ENCODE assay signal across 9 cellular contexts in genomic region chr1:27520651-27521050, GRCh38. TPM values are rescaled to one million over a fixed set of nuclear protein-coding genes. Genes with fewer than 3 reads are reported as not detected.
A peak's percentile ranks its signal among the peaks of the same experiment; 100 is the strongest.
DNase-seq lines count a peak whose midpoint lies in the region; ATAC-seq and TF ChIP-seq lines count a peak whose summit lies in the region.
"Had no signal": no experiment of that assay in that cellular context is flagged by ENCODE, and none has a peak within 500 bp of the region (broad histone marks: within the 10 kb centered on the region; RNA-seq: fewer than 3 reads in every experiment).

No MANE protein-coding gene starts in this region.

- intact Hi-C loops in tibial artery (cut with DNase I; ENCODE audit: low total_unique reads): no loop called here

- TF ChIP-seq CTCF in tibial artery (IDR thresholded peaks at IDR 0.05): no peak
- TF ChIP-seq CTCF in endothelial cell (IDR thresholded peaks at IDR 0.05; ENCODE audit: unreplicated experiment): no peak

- peaks cover 7% of the 10 kb centered on the region for H3K36me3 Mint-ChIP-seq in activated T-cell treated with anti-CD3 and anti-CD28 coated beads, Interleukin-2, amount 50 U/mL, for 24 hours (ENCODE audit: low read depth)
- H3K36me3 Mint-ChIP-seq in central memory CD8-positive, alpha-beta T cell (ENCODE audit: insufficient read depth): peaks cover 12% of the 10 kb centered on the region
- H3K36me3 Mint-ChIP-seq in endothelial cell (ENCODE audit: low read depth, unreplicated experiment): peaks cover 7% of the 10 kb centered on the region

- peak overlapping the region; percentile 92 for H3K27ac Mint-ChIP-seq in activated T-cell treated with anti-CD3 and anti-CD28 coated beads, Interleukin-2, amount 50 U/mL, for 24 hours
- peak overlapping the region; percentile 83 for H3K27ac Mint-ChIP-seq in central memory CD8-positive, alpha-beta T cell (ENCODE audit: low read depth)
- H3K27ac Mint-ChIP-seq in endothelial cell (ENCODE audit: unreplicated experiment): no peak overlapping the region

- peak overlapping the region; percentile 88 for H3K4me3 Mint-ChIP-seq in activated T-cell treated with anti-CD3 and anti-CD28 coated beads, Interleukin-2, amount 50 U/mL, for 24 hours
- no peak overlapping the region for H3K4me3 Mint-ChIP-seq in central memory CD8-positive, alpha-beta T cell
- H3K4me3 Mint-ChIP-seq in endothelial cell (ENCODE audit: unreplicated experiment): no peak overlapping the region

- H3K27me3 ChIP-seq in muscle layer of colon (ENCODE audit: control insufficient read depth in 1 of 2, insufficient read depth in 2 of 2, low read length in 2 of 2): no peaks in the 10 kb centered on the region
- no peaks in the 10 kb centered on the region for H3K27me3 ChIP-seq in tibial artery
- H3K27me3 ChIP-seq: pancreas had no signal

- H3K36me3 ChIP-seq in muscle layer of colon (ENCODE audit: insufficient read depth, low read length): no peaks in the 10 kb centered on the region
- no peaks in the 10 kb centered on the region for H3K36me3 ChIP-seq in tibial artery
- H3K36me3 ChIP-seq: pancreas had no signal

- H3K4me3 ChIP-seq in muscle layer of colon (ENCODE audit: low read depth in 1 of 2, low read length in 2 of 2) (no peak overlapping the region), tibial artery (no peak overlapping the region)
- H3K4me3 ChIP-seq: pancreas had no signal

- peak; percentile 41 for DNase-seq in activated T-cell treated with anti-CD3 and anti-CD28 coated beads, Interleukin-2, amount 50 U/mL, for 24 hours
- no peak for DNase-seq in activated T-cell treated with anti-CD3 and anti-CD28 coated beads for 4 hours
- DNase-seq in central memory CD8-positive, alpha-beta T cell (ENCODE audit: low spot score in 2 of 2): no peak
- DNase-seq in tibial artery: no peak
- no peak for DNase-seq in endothelial cell (ENCODE audit: low spot score)
- no peak for DNase-seq in activated CD4-positive, CD25-positive, alpha-beta regulatory T cell (lab: John Stamatoyannopoulos, UW)
- DNase-seq in NK-92 (lab: John Stamatoyannopoulos, UW; ENCODE audit: unreplicated experiment): no peak
- DNase-seq: pancreas had no signal

- ATAC-seq in central memory CD8-positive, alpha-beta T cell (replicated peaks; ENCODE audit: extremely low read depth, poor library complexity, severe bottlenecking): no peak

- H3K4me1 Mint-ChIP-seq in activated T-cell treated with anti-CD3 and anti-CD28 coated beads, Interleukin-2, amount 50 U/mL, for 24 hours (ENCODE audit: low read depth): peaks cover 66% of the 10 kb centered on the region
- peaks cover 54% of the 10 kb centered on the region for H3K4me1 Mint-ChIP-seq in central memory CD8-positive, alpha-beta T cell
- H3K4me1 Mint-ChIP-seq in endothelial cell (ENCODE audit: unreplicated experiment): peaks cover 49% of the 10 kb centered on the region

- H3K9me3 Mint-ChIP-seq in activated T-cell treated with anti-CD3 and anti-CD28 coated beads, Interleukin-2, amount 50 U/mL, for 24 hours: no peaks in the 10 kb centered on the region
- H3K9me3 Mint-ChIP-seq in central memory CD8-positive, alpha-beta T cell: no peaks in the 10 kb centered on the region
- H3K9me3 Mint-ChIP-seq in endothelial cell (ENCODE audit: unreplicated experiment): no peaks in the 10 kb centered on the region

- H3K9ac ChIP-seq in muscle layer of colon (ENCODE audit: low read length): no peak overlapping the region

- H3K27ac ChIP-seq in muscle layer of colon (ENCODE audit: low read depth, low read length) (peak overlapping the region; percentile 35), tibial artery (peak overlapping the region; percentile 64 to 86)
- H3K27ac ChIP-seq: pancreas had no signal

- no peaks in the 10 kb centered on the region for H3K27me3 Mint-ChIP-seq in activated T-cell treated with anti-CD3 and anti-CD28 coated beads, Interleukin-2, amount 50 U/mL, for 24 hours
- no peaks in the 10 kb centered on the region for H3K27me3 Mint-ChIP-seq in central memory CD8-positive, alpha-beta T cell
- peaks cover 15% of the 10 kb centered on the region for H3K27me3 Mint-ChIP-seq in endothelial cell (ENCODE audit: unreplicated experiment)

- H3K9me3 ChIP-seq in muscle layer of colon (ENCODE audit: low read length) (no peaks in the 10 kb centered on the region), tibial artery (no peaks in the 10 kb centered on the region)
- H3K9me3 ChIP-seq: pancreas had no signal

- H3K4me1 ChIP-seq in muscle layer of colon (ENCODE audit: insufficient read depth, low read length): peaks cover 63% of the 10 kb centered on the region
- peaks cover 8 to 66% (median 61%) of the 10 kb centered on the region in 4 donors for H3K4me1 ChIP-seq in tibial artery
- H3K4me1 ChIP-seq: pancreas had no signal

RNA-seq across cellular contexts. Expression of gene WASF2, which starts 30.7 kb away (rescaled TPM):
- 272 TPM for total RNA-seq in endothelial cell (ENCODE audit: unreplicated experiment)
